In the genomic region with DNA sequence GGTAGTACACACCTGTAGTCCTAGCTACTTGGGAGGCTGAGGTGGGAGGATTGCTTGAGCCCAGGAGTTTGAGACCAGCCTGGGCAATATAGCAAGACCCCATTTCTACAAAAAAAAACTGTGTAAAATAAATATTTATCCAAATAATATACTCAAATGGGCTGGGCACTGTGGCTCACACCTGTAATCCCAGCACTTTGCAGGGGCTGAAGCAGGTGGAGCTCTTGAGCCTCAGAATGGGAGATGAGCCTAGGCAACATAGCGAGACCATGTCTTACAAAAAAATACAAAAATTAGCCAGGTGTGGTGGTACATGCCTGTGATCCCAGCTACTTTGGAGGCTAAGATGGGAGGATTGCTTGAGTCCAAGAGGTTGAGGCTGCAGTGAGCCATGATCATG, we compare ENCODE assay signal across 15 cellular contexts. TPM values are rescaled to one million over a fixed set of nuclear protein-coding genes. Genes with fewer than 3 reads are reported as not detected.
"Had no signal": no experiment of that assay in that cellular context is flagged by ENCODE, and none has a peak within 500 bp of the region (broad histone marks: within the 10 kb centered on the region; RNA-seq: fewer than 3 reads in every experiment).

No MANE protein-coding gene starts in this region.

RNA-seq across cellular contexts. Expression of a gene that starts 30.5 kb away (rescaled TPM):
- total RNA-seq: activated CD4-positive, alpha-beta memory T cell treated with anti-CD3 and anti-CD28 coated beads for 36 hours; ascending aorta; cardiac muscle cell; colonic mucosa; dermis microvascular lymphatic vessel endothelial cell; esophagus squamous epithelium; glomerular endothelial cell; heart right ventricle; left lobe of liver; naive thymus-derived CD4-positive, alpha-beta T cell; pancreas; psoas muscle; sigmoid colon; suprapubic skin had no signal
- polyA plus RNA-seq: cardiac muscle cell; naive thymus-derived CD4-positive, alpha-beta T cell; neural cell; psoas muscle; sigmoid colon had no signal
